In the genomic region with DNA sequence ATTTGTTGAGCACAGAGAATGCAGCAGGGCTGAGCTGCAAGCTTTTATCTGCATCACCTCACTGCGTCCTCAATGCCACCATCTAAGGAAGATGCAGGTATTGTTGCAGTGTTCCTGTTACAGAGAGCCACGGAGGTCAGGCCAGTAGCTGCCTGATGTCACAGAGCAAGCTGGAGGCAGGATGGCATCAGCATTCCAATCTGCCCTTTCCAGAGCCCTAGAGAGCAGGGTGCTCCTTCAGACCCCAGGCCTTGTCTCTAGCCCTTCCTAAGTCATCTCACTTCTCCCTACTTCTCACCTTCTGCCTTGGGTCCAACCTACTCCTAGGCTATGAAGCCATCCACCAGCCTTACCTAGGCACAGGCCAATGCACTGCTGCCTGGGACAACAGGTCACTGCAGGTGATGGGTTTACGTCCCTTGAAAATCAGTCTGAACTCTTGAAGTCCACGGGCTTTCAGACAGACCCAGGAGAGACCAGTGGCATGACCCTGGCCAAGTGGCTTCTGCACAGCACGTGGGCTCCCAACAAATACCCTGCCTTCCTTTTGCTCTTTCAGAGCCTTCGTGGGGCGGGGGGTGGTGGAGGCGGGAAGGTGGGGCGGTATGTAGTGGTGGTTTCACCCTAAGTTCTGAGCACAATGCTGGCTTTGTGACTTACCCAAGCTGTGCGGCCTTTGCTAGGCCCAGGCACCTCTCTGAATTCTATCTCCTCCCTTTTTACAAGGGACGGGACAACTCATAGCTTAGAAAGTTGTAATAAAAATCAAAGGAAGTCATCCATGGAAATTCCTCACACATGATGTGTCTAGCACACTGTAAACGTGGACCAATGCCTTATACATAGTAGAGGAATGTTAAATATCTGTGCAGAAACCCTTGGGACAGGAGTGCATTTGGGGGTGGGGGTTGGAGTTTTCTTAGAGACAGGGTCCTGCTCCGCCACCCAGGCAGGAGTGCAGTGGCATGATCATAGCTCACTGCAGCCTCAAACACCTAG, we compare ENCODE assay signal across 1 cellular context.
TF ChIP-seq lines count a peak whose summit lies in the region.

No MANE protein-coding gene starts in this region.

TF ChIP-seq in HCT116, 20 proteins besides CTCF, POLR2A, EP300 and RAD21:
- TF ChIP-seq JUND (IDR thresholded peaks at IDR 0.05) (no peak), EZH2 (IDR thresholded peaks at IDR 0.05) (no peak)
TF ChIP-seq in HCT116: peak in this region for 0.
